Comparison of ENCODE assay signal across 8 cellular contexts in the genomic region with DNA sequence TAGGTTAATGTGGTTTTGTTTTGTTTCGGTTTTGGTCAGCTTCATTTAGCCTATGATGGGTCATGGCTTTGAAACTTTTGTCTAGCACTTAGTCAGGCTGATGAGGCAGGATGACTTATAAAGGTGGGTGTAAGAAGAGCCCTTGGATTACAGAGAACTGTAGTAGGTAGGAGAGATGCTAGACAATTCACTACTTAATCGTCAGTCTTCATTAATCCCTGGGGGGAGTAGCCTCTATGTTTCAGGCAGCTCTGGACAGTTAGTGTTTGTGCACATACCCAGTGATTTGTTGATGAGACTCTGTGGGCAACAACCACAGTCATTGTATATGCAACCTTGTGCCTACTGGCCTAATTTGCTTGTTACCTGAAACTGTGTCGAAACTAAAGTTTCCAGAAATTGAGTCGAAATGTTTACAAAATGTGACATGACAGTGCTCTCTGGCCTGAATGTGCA.
A peak's percentile ranks its signal among the peaks of the same experiment; 100 is the strongest.
DNase-seq lines count a peak whose midpoint lies in the region; ATAC-seq and TF ChIP-seq lines count a peak whose summit lies in the region.

No MANE protein-coding gene starts in this region.

- no peak overlapping the region for H2BK5ac ChIP-seq in IMR-90 (ENCODE audit: low read depth, low read length, poor library complexity, severe bottlenecking)

- peak; percentile 63 for DNase-seq in IMR-90
- DNase-seq in left lobe of liver (ENCODE audit: low spot score): no peak
- no peak for DNase-seq in cerebellar nuclear complex (lab: John Stamatoyannopoulos, UW)
- DNase-seq in lower leg skin (ENCODE audit: low spot score in 2 of 2): no peak
- no peak for DNase-seq in caudate nucleus (lab: John Stamatoyannopoulos, UW)
- no peak for DNase-seq in activated gamma-delta T cell (lab: John Stamatoyannopoulos, UW)

- no peaks in the 10 kb centered on the region for H3K27me3 ChIP-seq in IMR-90 (ENCODE audit: control insufficient read depth, insufficient read depth, low read length)

- 60% methylated on average over 1 of the region's 4 CpGs; no CpG with 5 or more reads in 1 of the 2 experiments for WGBS in IMR-90 (ENCODE audit: extremely low coverage in 2 of 2, insufficient read length in 1 of 2), 2 experiments
- 85 to 86% methylated on average over 4 of the region's 4 CpGs for WGBS in lower leg skin, 2 donors

- H2BK120ac ChIP-seq in IMR-90 (ENCODE audit: low read depth, low read length): no peak overlapping the region

- no peak overlapping the region for H3K27ac ChIP-seq in IMR-90 (ENCODE audit: insufficient read depth, low read length)
- no peak overlapping the region for H3K27ac ChIP-seq in caudate nucleus (ENCODE audit: low read depth, low read length)

- no peak overlapping the region for H2BK20ac ChIP-seq in IMR-90 (ENCODE audit: low read depth, low read length)

- no peak for TF ChIP-seq RAD21 in IMR-90 (IDR thresholded peaks at IDR 0.05; ENCODE audit: low read length)

- no peak overlapping the region; the same call in 1 of the 2 replicates for H3K4me2 ChIP-seq in IMR-90 (ENCODE audit: low read depth, low read length)

- no TSS peak for BruUV-seq in IMR-90 (replicated peaks; lab: Mats Ljungman, UMichigan)

- H3K9me3 ChIP-seq in IMR-90 (ENCODE audit: control insufficient read depth, insufficient read depth, low read length): no peaks in the 10 kb centered on the region

- no peak overlapping the region for H3K23ac ChIP-seq in IMR-90 (ENCODE audit: low read depth, low read length)

- dilution Hi-C loops in IMR-90 (cut with HindIII; ENCODE audit: low sequenced_read_pairs, unreplicated experiment): no loop called here

- in situ Hi-C loops in IMR-90 (cut with MboI; ENCODE audit: low sequenced_read_pairs): no loop called here

- H2AK9ac ChIP-seq in IMR-90 (replicated peaks; ENCODE audit: low read depth, low read length, poor library complexity): no peak overlapping the region

- H3K4me3 ChIP-seq in IMR-90 (ENCODE audit: insufficient read depth, low read depth, low read length): no peak overlapping the region
- no peak overlapping the region for H3K4me3 ChIP-seq in lower leg skin (ENCODE audit: low read depth, poor library complexity, severe bottlenecking)

- H3K79me1 ChIP-seq in IMR-90 (ENCODE audit: low read depth in 1 of 2, low read length in 2 of 2): peaks cover 8 to 32% of the 10 kb centered on the region in 2 experiments

- no peak for TF ChIP-seq CTCF in IMR-90 (conservative IDR thresholded peaks at IDR 0.05; ENCODE audit: low read depth, low read length)
- no peak for TF ChIP-seq CTCF in lower leg skin (IDR thresholded peaks at IDR 0.05)

- H4K20me1 ChIP-seq in IMR-90 (ENCODE audit: insufficient read depth, low read length): peaks cover 5% of the 10 kb centered on the region; the same call in 1 of the 2 replicates

- peaks cover 24% of the 10 kb centered on the region for H3K36me3 ChIP-seq in IMR-90 (ENCODE audit: control insufficient read depth, insufficient read depth, low read length)

- H2AFZ ChIP-seq in IMR-90 (replicated peaks; ENCODE audit: low read length, poor library complexity): no peak overlapping the region

- no peak overlapping the region for H3K4ac ChIP-seq in IMR-90 (ENCODE audit: low read depth, low read length)

- H4K8ac ChIP-seq in IMR-90 (ENCODE audit: low read depth in 2 of 2, low read length in 2 of 2): peak overlapping the region in 1 of 2 experiments; percentile 51; a peak in 1 of 4 replicates

- POLR2A ChIA-PET in IMR-90 (lab: Charles Lee; ENCODE audit: unreplicated experiment): no interaction called here

- H4K91ac ChIP-seq in IMR-90 (ENCODE audit: insufficient read depth, low read depth, low read length): no peak overlapping the region

- H2BK15ac ChIP-seq in IMR-90 (ENCODE audit: low read depth, low read length): no peak overlapping the region

- H3K9ac ChIP-seq in IMR-90 (ENCODE audit: low read depth, low read length): no peak overlapping the region

- no peak overlapping the region for H2AK5ac ChIP-seq in IMR-90 (ENCODE audit: low read depth, low read length)

- TF ChIP-seq POLR2A in IMR-90 (IDR thresholded peaks at IDR 0.05; ENCODE audit: low read depth, low read length): no peak
- TF ChIP-seq POLR2A in lower leg skin (IDR thresholded peaks at IDR 0.05): no peak

- peaks cover 9% of the 10 kb centered on the region for H3K4me1 ChIP-seq in IMR-90 (ENCODE audit: control insufficient read depth, insufficient read depth, low read length)

- no peak overlapping the region for H4K5ac ChIP-seq in IMR-90 (ENCODE audit: low read depth, low read length)

- H3K56ac ChIP-seq in IMR-90 (ENCODE audit: extremely low read depth, insufficient read depth, low read length): no peak overlapping the region

- H3K14ac ChIP-seq in IMR-90 (replicated peaks; ENCODE audit: low read depth, low read length): peak overlapping the region; percentile 38

- ATAC-seq in GM18511 (IDR thresholded peaks at IDR 0.05; ENCODE audit: unreplicated experiment) (peak; percentile 93), GM21619 (IDR thresholded peaks at IDR 0.05; ENCODE audit: unreplicated experiment) (peak; percentile 89), IMR-90 (ENCODE audit: low read depth) (no peak), left lobe of liver (peak; percentile 70)

- CTCF ChIA-PET in IMR-90 (lab: Yijun Ruan, JAX): interaction anchor here (0.6 kb wide), 1 partner anchor 17 kb away, joined by 4 read pairs; no protein-coding TSS in a partner anchor

- no peak overlapping the region; the same call in 1 of the 2 replicates for H3K18ac ChIP-seq in IMR-90 (ENCODE audit: low read depth, low read length)

- intact Hi-C loops in IMR-90 (cut with micrococcal nuclease) (loop anchor here (5.0 kb wide), 1 partner anchor 271 kb away; no protein-coding TSS in a partner anchor), lower leg skin (cut with DNase I; ENCODE audit: low total_unique reads) (no loop called here)

- H3K9me1 ChIP-seq in IMR-90 (ENCODE audit: insufficient read depth, low read length): peaks cover 11% of the 10 kb centered on the region

TF ChIP-seq in IMR-90, 13 proteins besides CTCF, POLR2A, EP300 and RAD21:
- no peak for TF ChIP-seq MXI1 (IDR thresholded peaks at IDR 0.05; ENCODE audit: borderline replicate concordance, low read depth, low read length)
- TF ChIP-seq BHLHE40 (IDR thresholded peaks at IDR 0.05; ENCODE audit: low read depth, low read length): no peak
- TF ChIP-seq MAFK (IDR thresholded peaks at IDR 0.05; ENCODE audit: low read depth, low read length): no peak
- no peak for TF ChIP-seq CHD1 (IDR thresholded peaks at IDR 0.05; ENCODE audit: low read depth, low read length)
- TF ChIP-seq, protein P1, sequence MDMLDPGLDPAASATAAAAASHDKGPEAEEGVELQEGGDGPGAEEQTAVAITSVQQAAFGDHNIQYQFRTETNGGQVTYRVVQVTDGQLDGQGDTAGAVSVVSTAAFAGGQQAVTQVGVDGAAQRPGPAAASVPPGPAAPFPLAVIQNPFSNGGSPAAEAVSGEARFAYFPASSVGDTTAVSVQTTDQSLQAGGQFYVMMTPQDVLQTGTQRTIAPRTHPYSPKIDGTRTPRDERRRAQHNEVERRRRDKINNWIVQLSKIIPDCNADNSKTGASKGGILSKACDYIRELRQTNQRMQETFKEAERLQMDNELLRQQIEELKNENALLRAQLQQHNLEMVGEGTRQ (IDR thresholded peaks at IDR 0.05; ENCODE audit: low read depth, low read length): no peak
- TF ChIP-seq RFX5 (IDR thresholded peaks at IDR 0.05; ENCODE audit: low read depth, low read length): no peak
- TF ChIP-seq CEBPB (IDR thresholded peaks at IDR 0.05; ENCODE audit: low read depth, low read length): no peak
- no peak for TF ChIP-seq ELK1 (IDR thresholded peaks at IDR 0.05; ENCODE audit: borderline replicate concordance, low read depth, low read length)
- no peak for TF ChIP-seq NFE2L2 (IDR thresholded peaks at IDR 0.05; ENCODE audit: low read depth, low read length)
- no peak for TF ChIP-seq RCOR1 (IDR thresholded peaks at IDR 0.05; ENCODE audit: insufficient replicate concordance, low read length)
- no peak for TF ChIP-seq SMC3 (IDR thresholded peaks at IDR 0.05; ENCODE audit: low read depth, low read length)
- TF ChIP-seq FOS (IDR thresholded peaks at IDR 0.05; ENCODE audit: low read depth, low read length): no peak
- TF ChIP-seq MAZ (IDR thresholded peaks at IDR 0.05; ENCODE audit: borderline replicate concordance, low read depth, low read length): no peak
